ENCODE assay signal across 16 cellular contexts in genomic region chr1:20405051-20405754, GRCh38.
"Had no signal": no experiment of that assay in that cellular context is flagged by ENCODE, and none has a peak within 500 bp of the region (broad histone marks: within the 10 kb centered on the region; RNA-seq: fewer than 3 reads in every experiment).

No MANE protein-coding gene starts in this region.

- H3K4me1 Mint-ChIP-seq: T-cell had no signal

- H3K4me3 Mint-ChIP-seq: activated T-cell treated with anti-CD3 and anti-CD28 coated beads, Interleukin-2, amount 50 U/mL, for 72 hours; mesothelial cell of epicardium; nephron; T-cell had no signal

- H3K79me2 ChIP-seq: hepatocyte had no signal

- ATAC-seq: activated CD4-positive, CD25-positive, alpha-beta regulatory T cell treated with anti-CD3 and anti-CD28 coated beads, Interleukin-2, amount 50 U/mL, for 24 hours; activated T-cell treated with anti-CD3 and anti-CD28 coated beads, Interleukin-2, amount 50 U/mL, for 72 hours; left colon; lower lobe of right lung; T-cell had no signal

- H3K9me3 Mint-ChIP-seq: activated T-cell treated with anti-CD3 and anti-CD28 coated beads, Interleukin-2, amount 50 U/mL, for 72 hours; mesothelial cell of epicardium; nephron; T-cell had no signal

- H3K4me3 ChIP-seq: hepatocyte, lower lobe of right lung, thyroid gland had no signal

- H3K27ac Mint-ChIP-seq: activated T-cell treated with anti-CD3 and anti-CD28 coated beads, Interleukin-2, amount 50 U/mL, for 72 hours; mesothelial cell of epicardium; T-cell had no signal

- H3K27me3 ChIP-seq: thyroid gland had no signal

- H3K4me2 ChIP-seq: hepatocyte had no signal

- H3K27ac ChIP-seq: epithelial cell of prostate, hepatocyte, lower lobe of right lung, thyroid gland had no signal

- H3K36me3 Mint-ChIP-seq: mesothelial cell of epicardium, T-cell had no signal

- H2AFZ ChIP-seq: hepatocyte had no signal

- H3K4me1 ChIP-seq: lower lobe of right lung, thyroid gland had no signal

- DNase-seq: activated CD4-positive, alpha-beta T cell treated with anti-CD3 and anti-CD28 coated beads, Interleukin-2, amount 50 U/mL, for 1 hour; activated effector memory CD4-positive, alpha-beta T cell treated with anti-CD3 and anti-CD28 coated beads, Interleukin-2, amount 50 U/mL, for 16 hours; activated naive CD4-positive, alpha-beta T cell treated with anti-CD3 and anti-CD28 coated beads, Interleukin-2, amount 50 U/mL, for 16 hours; activated T-cell treated with anti-CD3 and anti-CD28 coated beads, Interleukin-2, amount 50 U/mL, for 72 hours; aorta; foreskin fibroblast; left colon; lower lobe of right lung; stimulated activated naive CD4-positive, alpha-beta T cell; T-cell; thyroid gland had no signal
